Comparison of ENCODE assay signal across 1 cellular context in the genomic region with DNA sequence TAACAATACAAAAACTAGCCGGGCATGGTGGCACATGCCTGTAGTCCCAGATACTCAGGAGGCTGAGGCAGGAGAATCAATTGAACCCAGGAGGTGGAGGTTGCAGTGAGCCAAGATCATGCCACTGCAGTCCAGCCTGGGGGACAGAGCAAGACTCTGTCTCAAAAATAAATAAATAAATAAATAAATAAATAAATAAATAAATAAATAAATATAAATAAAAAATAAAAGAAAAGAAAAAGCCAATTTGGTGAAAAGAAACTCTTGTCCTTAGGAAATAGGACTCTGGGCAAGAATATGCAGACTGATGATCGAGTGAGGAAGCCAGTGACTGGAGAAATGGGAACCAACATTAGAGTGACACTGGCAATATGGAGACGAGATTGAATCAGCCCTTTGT.
TF ChIP-seq lines count a peak whose summit lies in the region.

No MANE protein-coding gene starts in this region.

TF ChIP-seq in HEK293, 187 proteins besides CTCF, POLR2A, EP300 and RAD21 (continued from another document):
- TF ChIP-seq ZNF558 (tag by site-specific recombination; IDR thresholded peaks at IDR 0.05) (0 out of 2 replicates have a peak, but pooled peaks have one; percentile 29), ZNF501 (tag by site-specific recombination; IDR thresholded peaks at IDR 0.05) (0 out of 2 replicates have a peak, but pooled peaks have one; percentile 39), ZNF140 (tag by site-specific recombination; IDR thresholded peaks at IDR 0.05) (peak; percentile 51; the same call in 1 of the 2 replicates)
